Comparison of ENCODE assay signal across 1 cellular context in genomic region chr5:82277987-82278710, GRCh38.
TF ChIP-seq lines count a peak whose summit lies in the region.

TSS of gene RPS23 (minus strand) at chr5:82278354. CDS start at chr5:82278323, 31 bp downstream.

TF ChIP-seq in WTC11, 78 proteins besides CTCF, POLR2A, EP300 and RAD21 (continued from another document):
- TF ChIP-seq AFF4 (CRISPR knock-in tag; IDR thresholded peaks at IDR 0.05; ENCODE audit: borderline replicate concordance), result no peak; the same call in 1 of the 2 replicates
- no peak for TF ChIP-seq ZMAT4 (CRISPR knock-in tag; IDR thresholded peaks at IDR 0.05)
- no peak for TF ChIP-seq USF2 (CRISPR knock-in tag; IDR thresholded peaks at IDR 0.05)
- no peak for TF ChIP-seq JAZF1 (CRISPR knock-in tag; IDR thresholded peaks at IDR 0.05)
- TF ChIP-seq MYBL2 (CRISPR knock-in tag; IDR thresholded peaks at IDR 0.05), result peak; percentile 19; the same call in 1 of the 2 replicates
- TF ChIP-seq NFE2L1 (CRISPR knock-in tag; IDR thresholded peaks at IDR 0.05), result no peak
- TF ChIP-seq GTF2I (CRISPR knock-in tag; conservative IDR thresholded peaks at IDR 0.05), result no peak
- TF ChIP-seq GRHL2 (CRISPR knock-in tag; IDR thresholded peaks at IDR 0.05; ENCODE audit: insufficient replicate concordance, severe bottlenecking), result no peak
- TF ChIP-seq CDX4 (CRISPR knock-in tag; IDR thresholded peaks at IDR 0.05; ENCODE audit: borderline replicate concordance), result no peak
- 0 out of 2 replicates have a peak, but pooled peaks have one; percentile 36 for TF ChIP-seq EMX1 (CRISPR knock-in tag; IDR thresholded peaks at IDR 0.05)
- TF ChIP-seq ZNF281 (CRISPR knock-in tag; IDR thresholded peaks at IDR 0.05), result peak; percentile 52; the same call in 1 of the 2 replicates
- TF ChIP-seq ZSCAN18 (CRISPR knock-in tag; IDR thresholded peaks at IDR 0.05), result no peak
- TF ChIP-seq MAX (CRISPR knock-in tag; IDR thresholded peaks at IDR 0.05), result peak; percentile 81
- no peak for TF ChIP-seq ZNF512 (CRISPR knock-in tag; IDR thresholded peaks at IDR 0.05; ENCODE audit: borderline replicate concordance)
- TF ChIP-seq ZNF138 (CRISPR knock-in tag; conservative IDR thresholded peaks at IDR 0.05), result no peak
- no peak for TF ChIP-seq ZBTB21 (CRISPR knock-in tag; IDR thresholded peaks at IDR 0.05; ENCODE audit: borderline replicate concordance)
- no peak for TF ChIP-seq OVOL2 (CRISPR knock-in tag; IDR thresholded peaks at IDR 0.05; ENCODE audit: borderline replicate concordance)
- TF ChIP-seq ATF2 (CRISPR knock-in tag; IDR thresholded peaks at IDR 0.05; ENCODE audit: borderline replicate concordance, low read depth), result no peak
- no peak for TF ChIP-seq ARID4B (CRISPR knock-in tag; IDR thresholded peaks at IDR 0.05; ENCODE audit: borderline replicate concordance)
- no peak for TF ChIP-seq SMAD4 (CRISPR knock-in tag; IDR thresholded peaks at IDR 0.05)
